ENCODE assay signal across 8 cellular contexts in the genomic region with DNA sequence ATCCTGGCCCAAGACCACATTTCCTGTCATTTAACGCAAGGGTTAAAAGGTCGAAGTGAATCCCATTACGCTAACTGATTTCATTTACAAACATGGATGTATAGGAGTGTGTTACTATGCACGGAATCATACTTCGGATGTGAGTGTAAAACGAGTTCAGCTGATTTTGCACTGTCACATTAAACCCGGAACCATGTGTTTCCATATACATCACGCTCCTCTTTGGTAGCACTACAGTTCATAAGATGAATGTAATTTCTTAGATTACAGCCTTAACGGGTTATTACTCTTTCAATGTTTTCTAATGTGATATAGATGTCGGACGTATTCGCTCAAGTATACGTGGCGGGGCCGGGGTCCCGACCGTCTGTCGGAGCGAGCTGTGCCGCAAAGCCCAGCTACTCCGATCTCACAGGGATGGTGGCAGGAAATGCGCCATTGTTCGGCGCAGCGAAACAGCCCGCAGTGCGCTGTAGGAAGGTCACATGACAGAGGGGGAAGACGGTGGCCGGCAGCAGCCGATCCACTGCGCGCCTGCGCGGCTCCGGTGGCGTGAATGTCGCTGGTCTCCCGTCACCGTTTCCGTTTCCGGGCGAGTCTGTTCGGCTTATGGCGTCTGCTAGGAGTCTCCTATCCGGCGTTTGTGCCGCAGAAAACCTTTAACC.
A peak's percentile ranks its signal among the peaks of the same experiment; 100 is the strongest.
DNase-seq lines count a peak whose midpoint lies in the region; TF ChIP-seq lines count a peak whose summit lies in the region.

No MANE protein-coding gene starts in this region.

- no peaks in the 10 kb centered on the region for H3K4me1 Mint-ChIP-seq in MCF 10A (ENCODE audit: insufficient read depth, unreplicated experiment)
- no peaks in the 10 kb centered on the region for H3K4me1 Mint-ChIP-seq in dendritic cell treated with granulocyte-macrophage colony-stimulating factor and Interleukin-4, amounts not matched to agents 40 ng/mL and 50 ng/mL, for 4 days (ENCODE audit: low read depth)

- no peaks in the 10 kb centered on the region for H3K36me3 Mint-ChIP-seq in MCF 10A (ENCODE audit: insufficient read depth, unreplicated experiment)
- H3K36me3 Mint-ChIP-seq in dendritic cell treated with granulocyte-macrophage colony-stimulating factor and Interleukin-4, amounts not matched to agents 40 ng/mL and 50 ng/mL, for 4 days (ENCODE audit: low read depth) = no peaks in the 10 kb centered on the region

- H3K27ac ChIP-seq in breast epithelium = no peak overlapping the region

- no peak for TF ChIP-seq POLR2A in breast epithelium (IDR thresholded peaks at IDR 0.05)

- no peak overlapping the region for H3K27ac Mint-ChIP-seq in MCF 10A (ENCODE audit: low read depth, unreplicated experiment)
- no peak overlapping the region for H3K27ac Mint-ChIP-seq in dendritic cell treated with granulocyte-macrophage colony-stimulating factor and Interleukin-4, amounts not matched to agents 40 ng/mL and 50 ng/mL, for 4 days

- no TSS peak for BruUV-seq in MCF 10A (replicated peaks; lab: Mats Ljungman, UMichigan)

- H3K4me3 Mint-ChIP-seq in MCF 10A (ENCODE audit: unreplicated experiment) = no peak overlapping the region
- peak overlapping the region; percentile 56 for H3K4me3 Mint-ChIP-seq in dendritic cell treated with granulocyte-macrophage colony-stimulating factor and Interleukin-4, amounts not matched to agents 40 ng/mL and 50 ng/mL, for 4 days

- H3K9me3 ChIP-seq in breast epithelium = peaks cover 13 to 16% of the 10 kb centered on the region in 2 donors

- POLR2A ChIA-PET in MCF 10A (lab: Yijun Ruan, JAX) = no interaction called here

- intact Hi-C loops in breast epithelium (cut with DNase I; ENCODE audit: low total_unique reads) = no loop called here
- intact Hi-C loops in MCF 10A (cut with micrococcal nuclease) = no loop called here
- intact Hi-C loops in dendritic cell treated with granulocyte-macrophage colony-stimulating factor and Interleukin-4, amounts not matched to agents 40 ng/mL and 50 ng/mL, for 4 days (cut with micrococcal nuclease) = no loop called here

- no peaks in the 10 kb centered on the region for H3K36me3 ChIP-seq in breast epithelium

- H3K27me3 Mint-ChIP-seq in MCF 10A (ENCODE audit: insufficient read depth, unreplicated experiment) = no peaks in the 10 kb centered on the region
- peaks cover 5% of the 10 kb centered on the region for H3K27me3 Mint-ChIP-seq in dendritic cell treated with granulocyte-macrophage colony-stimulating factor and Interleukin-4, amounts not matched to agents 40 ng/mL and 50 ng/mL, for 4 days

- H3K4me1 ChIP-seq in breast epithelium = no peaks in the 10 kb centered on the region

- CTCF ChIA-PET in MCF 10A (lab: Yijun Ruan, JAX) = interaction anchor here (0.5 kb wide), 1 partner anchor 904 kb away, joined by 3 read pairs; no protein-coding TSS in a partner anchor

- TF ChIP-seq CTCF in breast epithelium (IDR thresholded peaks at IDR 0.05) = no peak
- TF ChIP-seq CTCF in MCF 10A (IDR thresholded peaks at IDR 0.05; ENCODE audit: unreplicated experiment) = no peak

- DNase-seq in breast epithelium (ENCODE audit: low spot score in 2 of 2) = peak; percentile 27 to 60
- DNase-seq in MCF 10A (ENCODE audit: unreplicated experiment) = no peak
- DNase-seq in activated CD4-positive, alpha-beta T cell treated with anti-CD3 and anti-CD28 coated beads, Interleukin-2, amount 50 U/mL, for 1 hour = peak; percentile 30
- peak; percentile 68 for DNase-seq in kidney tubule cell (ENCODE audit: low spot score)
- DNase-seq in stimulated activated CD4-positive, alpha-beta T cell treated with anti-CD3 and anti-CD28 coated beads, Interleukin-1b, Interleukin-23, amount 100 ng/mL, for 24 hours (ENCODE audit: low read depth in 4 of 4, low spot score in 1 of 4) = peak; percentile 4 to 50 (median 34)
- DNase-seq in cortex of kidney (lab: John Stamatoyannopoulos, UW) = no peak
- DNase-seq in NCI-H187 treated with DMSO at 0.1 percent for 48 hours (lab: John Stamatoyannopoulos, UW) = no peak

- peaks cover 0 to 17% of the 10 kb centered on the region in 2 donors for H3K27me3 ChIP-seq in breast epithelium

- peaks cover 28% of the 10 kb centered on the region for H3K9me3 Mint-ChIP-seq in MCF 10A (ENCODE audit: unreplicated experiment)
- H3K9me3 Mint-ChIP-seq in dendritic cell treated with granulocyte-macrophage colony-stimulating factor and Interleukin-4, amounts not matched to agents 40 ng/mL and 50 ng/mL, for 4 days = peaks cover 47% of the 10 kb centered on the region

- H3K4me3 ChIP-seq in breast epithelium = peak overlapping the region; percentile 33 to 63 (median 44)

Comparison
In these comparisons a context has a peak if more than half of its experiments do, and no peak if none do; other contexts are left out.
1. DNase-seq: peak in breast epithelium (2 of 2), activated CD4-positive, alpha-beta T cell treated with anti-CD3 and anti-CD28 coated beads, Interleukin-2, amount 50 U/mL, for 1 hour (single experiment), kidney tubule cell (single experiment) and stimulated activated CD4-positive, alpha-beta T cell treated with anti-CD3 and anti-CD28 coated beads, Interleukin-1b, Interleukin-23, amount 100 ng/mL, for 24 hours (4 of 4); none in MCF 10A (single experiment), cortex of kidney (single experiment) and NCI-H187 treated with DMSO at 0.1 percent for 48 hours (single experiment).